ENCODE assay signal across 8 cellular contexts in genomic region chr2:230418341-230419016, GRCh38. TPM values are rescaled to one million over a fixed set of nuclear protein-coding genes. Genes with fewer than 3 reads are reported as not detected.
DNase-seq lines count a peak whose midpoint lies in the region; ATAC-seq and TF ChIP-seq lines count a peak whose summit lies in the region.

No MANE protein-coding gene starts in this region.

- BruUV-seq in Caco-2 (replicated peaks; lab: Mats Ljungman, UMichigan): no TSS peak

- TF ChIP-seq POLR2A in adrenal gland (IDR thresholded peaks at IDR 0.05): no peak

- DNase-seq in AG04449 (ENCODE audit: low read depth, low spot score): no peak
- DNase-seq in HCEC 1CT: peak; percentile 87
- DNase-seq in adrenal gland: peak in 5 of 7 donors; percentile 58 to 70 (median 62)
- DNase-seq in left lung: peak in 1 of 2 donors; percentile 52
- no peak for DNase-seq in T-helper 9 cell
- no peak for DNase-seq in pons (ENCODE audit: low spot score)
- no peak for DNase-seq in Caco-2

- H3K4me3 ChIP-seq in AG04449 (ENCODE audit: low read depth, low read length): peak overlapping the region; percentile 29
- H3K4me3 ChIP-seq in adrenal gland: peak overlapping the region in 2 of 4 donors; percentile 3 to 53
- peak overlapping the region in 1 of 2 donors; percentile 92 for H3K4me3 ChIP-seq in left lung
- no peak overlapping the region for H3K4me3 ChIP-seq in Caco-2 (ENCODE audit: low read depth, low read length)

- no peaks in the 10 kb centered on the region for H3K4me1 Mint-ChIP-seq in Caco-2 (ENCODE audit: low read depth, unreplicated experiment)

- no peaks in the 10 kb centered on the region for H3K27me3 ChIP-seq in adrenal gland
- H3K27me3 ChIP-seq in left lung: no peaks in the 10 kb centered on the region
- H3K27me3 ChIP-seq in Caco-2 (replicated peaks; ENCODE audit: control insufficient read depth, insufficient read depth, low read length): no peaks in the 10 kb centered on the region

- H3K4me3 Mint-ChIP-seq in Caco-2 (ENCODE audit: unreplicated experiment): no peak overlapping the region

- H3K27ac ChIP-seq in adrenal gland (peak overlapping the region in 4 of 5 donors; percentile 15 to 70 (median 46)), left lung (peak overlapping the region in 1 of 2 donors; percentile 42)

- H3K4me1 ChIP-seq in adrenal gland (replicated peaks in 1 of 2): peaks cover 42 to 70% of the 10 kb centered on the region in 2 donors
- peaks cover 18 to 85% of the 10 kb centered on the region in 2 donors for H3K4me1 ChIP-seq in left lung
- H3K4me1 ChIP-seq in Caco-2: no peaks in the 10 kb centered on the region

- H3K36me3 ChIP-seq in adrenal gland (replicated peaks in 1 of 2): no peaks in the 10 kb centered on the region
- peaks cover 0 to 13% of the 10 kb centered on the region in 2 donors for H3K36me3 ChIP-seq in left lung
- no peaks in the 10 kb centered on the region for H3K36me3 ChIP-seq in Caco-2 (ENCODE audit: control insufficient read depth, insufficient read depth, low read length)

- H3K9me3 Mint-ChIP-seq in Caco-2 (ENCODE audit: unreplicated experiment): no peaks in the 10 kb centered on the region

- no peak overlapping the region for H3K27ac Mint-ChIP-seq in Caco-2 (ENCODE audit: unreplicated experiment)

- peak; percentile 9 for ATAC-seq in left lung
- no peak for ATAC-seq in GM18502 (IDR thresholded peaks at IDR 0.05; ENCODE audit: poor library complexity, unreplicated experiment)

- POLR2A ChIA-PET in AG04449 (lab: Yijun Ruan, JAX): no interaction called here
- POLR2A ChIA-PET in Caco-2 (lab: Charles Lee): interaction anchor here (0.7 kb wide), 1 partner anchor 777 kb away, joined by 4 read pairs; no protein-coding TSS in a partner anchor

- H3K27me3 Mint-ChIP-seq in Caco-2 (ENCODE audit: insufficient read depth, unreplicated experiment): no peaks in the 10 kb centered on the region

- H3K9me3 ChIP-seq in adrenal gland (replicated peaks in 1 of 3) (no peaks in the 10 kb centered on the region), left lung (no peaks in the 10 kb centered on the region), Caco-2 (no peaks in the 10 kb centered on the region)

- intact Hi-C loops in adrenal gland (cut with DNase I): no loop called here
- intact Hi-C loops in left lung (cut with DNase I): no loop called here
- intact Hi-C loops in Caco-2 (cut with micrococcal nuclease; ENCODE audit: unreplicated experiment): no loop called here

- H3K36me3 Mint-ChIP-seq in Caco-2 (ENCODE audit: insufficient read depth, unreplicated experiment): no peaks in the 10 kb centered on the region

- 25 to 31% (median 29%) methylated on average over 9 of the region's 9 CpGs for WGBS in adrenal gland, 4 donors

- CTCF ChIA-PET in AG04449 (lab: Yijun Ruan, JAX): interaction anchor here (1.0 to 1.6 kb wide), 3 partner anchors 11 to 259 kb away, joined by 3 read pairs; no protein-coding TSS in a partner anchor
- CTCF ChIA-PET in Caco-2 (lab: Charles Lee): no interaction called here

- TF ChIP-seq CTCF in AG04449 (IDR thresholded peaks at IDR 0.05; ENCODE audit: insufficient read depth, low read length, missing control alignments) (no peak), adrenal gland (IDR thresholded peaks at IDR 0.05) (no peak), left lung (IDR thresholded peaks at IDR 0.05) (no peak), Caco-2 (IDR thresholded peaks at IDR 0.05; ENCODE audit: insufficient read depth in 1 of 2, low read depth in 1 of 2, low read length in 1 of 2, severe bottlenecking in 1 of 2, unreplicated experiment in 1 of 2) (no peak)

RNA-seq across cellular contexts. Expression of gene SP100, which starts 2.5 kb away (rescaled TPM):
- total RNA-seq in adrenal gland: 100 to 1,000 TPM in 6 of 8 donors, 10 to 100 TPM in 2; 59.2 to 147 (median 110) TPM
- polyA plus RNA-seq in adrenal gland: 10 to 100 TPM; 77.6 to 92.5 (median 82.0) TPM
- 100 to 1,000 TPM; 101 to 134 TPM for total RNA-seq in left lung
- 6.3 and 7.8 TPM in 2 replicates for total RNA-seq in Caco-2 (2022)

Comparison
In these comparisons a context has a peak if more than half of its experiments do, and no peak if none do; other contexts are left out.
1. DNase-seq: peak in HCEC 1CT (single experiment) and adrenal gland (5 of 7); none in AG04449 (single experiment), T-helper 9 cell (single experiment), pons (single experiment) and Caco-2 (0 of 2).